In genomic region chr6:10733151-10733715, GRCh38 we compare ENCODE assay signal across 13 cellular contexts.
A peak's percentile ranks its signal among the peaks of the same experiment; 100 is the strongest.
DNase-seq lines count a peak whose midpoint lies in the region; ATAC-seq and TF ChIP-seq lines count a peak whose summit lies in the region.
"Had no signal": no experiment of that assay in that cellular context is flagged by ENCODE, and none has a peak within 500 bp of the region (broad histone marks: within the 10 kb centered on the region; RNA-seq: fewer than 3 reads in every experiment).

No MANE protein-coding gene starts in this region.

- POLR2A ChIA-PET in RWPE1 (lab: Yijun Ruan, JAX; ENCODE audit: low non-redundant PET) = no interaction called here

- no peak for ATAC-seq in HG03571 (IDR thresholded peaks at IDR 0.05; ENCODE audit: unreplicated experiment)
- no peak for ATAC-seq in GM21423 (IDR thresholded peaks at IDR 0.05; ENCODE audit: unreplicated experiment)
- ATAC-seq: heart right ventricle had no signal

- peak; percentile 74 for DNase-seq in NK-92 treated with Interleukin-12 subunit alpha and Interleukin-12 subunit beta, amount 100 ng/mL, for 24 hours (lab: John Stamatoyannopoulos, UW)
- DNase-seq in NK-92 (lab: John Stamatoyannopoulos, UW; ENCODE audit: unreplicated experiment) (no peak), RWPE1 (ENCODE audit: low spot score) (no peak), epithelial cell of prostate (ENCODE audit: low read depth, low spot score) (no peak), skeletal muscle cell (ENCODE audit: low read depth) (peak; percentile 25)
- no peak for DNase-seq in effector CD4-positive, alpha-beta T cell
- DNase-seq: activated CD4-positive, alpha-beta T cell treated with anti-CD3 and anti-CD28 coated beads for 48 hours; heart right ventricle; MG63; spleen had no signal

- TF ChIP-seq CTCF in RWPE1 (conservative IDR thresholded peaks at IDR 0.05; ENCODE audit: low read depth) = no peak

- no peak overlapping the region for H3K4me3 ChIP-seq in skeletal muscle cell (ENCODE audit: low read depth, low read length)
- H3K4me3 ChIP-seq: heart right ventricle, MG63, spleen had no signal

- H3K27ac ChIP-seq in RWPE1 (peak overlapping the region; percentile 28), epithelial cell of prostate (peak overlapping the region; percentile 71)
- H3K27ac ChIP-seq: heart right ventricle, HL-60, spleen had no signal

- CTCF ChIA-PET in RWPE1 (lab: Yijun Ruan, JAX) = no interaction called here

Comparison
In these comparisons a context has a peak if more than half of its experiments do, and no peak if none do; other contexts are left out.
1. DNase-seq: peak in NK-92 treated with Interleukin-12 subunit alpha and Interleukin-12 subunit beta, amount 100 ng/mL, for 24 hours (single experiment) and skeletal muscle cell (single experiment); none in NK-92 (single experiment), RWPE1 (single experiment), epithelial cell of prostate (single experiment) and effector CD4-positive, alpha-beta T cell (single experiment).